In the genomic region with DNA sequence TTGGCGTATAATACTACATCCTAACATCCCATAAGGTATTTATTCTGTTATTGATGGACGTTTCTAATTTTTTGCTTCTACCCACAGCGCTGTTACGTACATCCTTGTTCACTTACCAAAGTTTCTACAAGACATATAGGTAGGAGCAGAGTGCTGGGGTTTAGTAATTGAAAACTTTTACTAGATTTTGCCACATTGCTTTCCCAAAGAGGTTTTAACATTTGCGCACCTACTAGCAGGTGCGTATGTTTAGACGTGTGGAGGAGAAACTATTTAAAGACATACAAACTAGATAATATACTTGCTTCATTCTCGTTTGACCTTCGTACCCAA, we compare ENCODE assay signal across 8 cellular contexts. TPM values are rescaled to one million over a fixed set of nuclear protein-coding genes. Genes with fewer than 3 reads are reported as not detected.
DNase-seq lines count a peak whose midpoint lies in the region; ATAC-seq, FAIRE-seq and TF ChIP-seq lines count a peak whose summit lies in the region.

No MANE protein-coding gene starts in this region.

- H3K4me3 Mint-ChIP-seq in neural progenitor cell = peak overlapping the region; percentile 99

- peak overlapping the region; percentile 100 for H3K9ac ChIP-seq in HUES48 (ENCODE audit: low read depth, low read length)
- peak overlapping the region; percentile 96 to 97 for H3K9ac ChIP-seq in colonic mucosa (ENCODE audit: low read depth in 2 of 2, low read length in 2 of 2)
- H3K9ac ChIP-seq in neural progenitor cell = peak overlapping the region; percentile 98

- peak; percentile 6 for ATAC-seq in GM19328 (IDR thresholded peaks at IDR 0.05; ENCODE audit: unreplicated experiment)
- ATAC-seq in HG02588 (IDR thresholded peaks at IDR 0.05; ENCODE audit: unreplicated experiment) = no peak

- peak overlapping the region; percentile 96 for H2AFZ ChIP-seq in neural progenitor cell (replicated peaks)

- no peaks in the 10 kb centered on the region for H3K9me3 ChIP-seq in HUES48 (ENCODE audit: control insufficient read depth, insufficient read depth, low read length)
- H3K9me3 ChIP-seq in colonic mucosa = no peaks in the 10 kb centered on the region
- H3K9me3 ChIP-seq in neural progenitor cell (ENCODE audit: low read depth) = no peaks in the 10 kb centered on the region

- peaks cover 3% of the 10 kb centered on the region for H3K27me3 Mint-ChIP-seq in neural progenitor cell (ENCODE audit: insufficient read depth, low read depth)

- peaks cover 27% of the 10 kb centered on the region for H3K4me1 Mint-ChIP-seq in neural progenitor cell

- H3F3A ChIP-seq in neural progenitor cell (ENCODE audit: low read depth) = peaks cover 31% of the 10 kb centered on the region

- DNase-seq in colonic mucosa (no peak), neural progenitor cell (ENCODE audit: low spot score) (no peak), AML-193 (lab: John Stamatoyannopoulos, UW) (no peak), OCI-M2 (lab: John Stamatoyannopoulos, UW; ENCODE audit: unreplicated experiment) (no peak), urothelium cell line (ENCODE audit: low spot score) (no peak)

- H3K9me3 Mint-ChIP-seq in neural progenitor cell = no peaks in the 10 kb centered on the region

- H3K4me1 ChIP-seq in HUES48 (ENCODE audit: control insufficient read depth, insufficient read depth, low read length) (peaks cover 17% of the 10 kb centered on the region), colonic mucosa (peaks cover 5% of the 10 kb centered on the region), neural progenitor cell (peaks cover 22% of the 10 kb centered on the region)

- peak overlapping the region; percentile 98 for H3K27ac Mint-ChIP-seq in neural progenitor cell

- H3K4me2 ChIP-seq in neural progenitor cell = peak overlapping the region; percentile 96

- peaks cover 73% of the 10 kb centered on the region for H3K79me2 ChIP-seq in neural progenitor cell (ENCODE audit: low read depth)

- H3K36me3 ChIP-seq in HUES48 (ENCODE audit: control insufficient read depth, insufficient read depth, low read length) (peaks cover 29% of the 10 kb centered on the region), colonic mucosa (peaks cover 8% of the 10 kb centered on the region), neural progenitor cell (peaks cover 7% of the 10 kb centered on the region)

- H3K27ac ChIP-seq in HUES48 (ENCODE audit: low read depth, low read length) = peak overlapping the region; percentile 98
- H3K27ac ChIP-seq in colonic mucosa = peak overlapping the region; percentile 85
- no peak overlapping the region for H3K27ac ChIP-seq in neural progenitor cell

- peaks cover 39% of the 10 kb centered on the region for H4K20me1 ChIP-seq in neural progenitor cell (ENCODE audit: low read depth)

- no peak for FAIRE-seq in urothelium cell line (lab: Jason Lieb, UNC)

- H3K36me3 Mint-ChIP-seq in neural progenitor cell = peaks cover 12% of the 10 kb centered on the region

- no peak for TF ChIP-seq CTCF in colonic mucosa (IDR thresholded peaks at IDR 0.05)
- no peak for TF ChIP-seq CTCF in neural progenitor cell (IDR thresholded peaks at IDR 0.05)

- H3K27me3 ChIP-seq in HUES48 (ENCODE audit: control insufficient read depth, insufficient read depth, low read length) (no peaks in the 10 kb centered on the region), colonic mucosa (no peaks in the 10 kb centered on the region), neural progenitor cell (no peaks in the 10 kb centered on the region)

- intact Hi-C loops in colonic mucosa (cut with DNase I) = loop anchor here (5.0 kb wide), 1 partner anchor 78 kb away; the partner anchor contains the start of gene USP12

- H3K4me3 ChIP-seq in HUES48 (ENCODE audit: low read depth, low read length) (peak overlapping the region; percentile 98), colonic mucosa (peak overlapping the region; percentile 85), neural progenitor cell (peak overlapping the region; percentile 80)

RNA-seq across cellular contexts. Expression of gene RPL21, which starts 0.6 kb away (rescaled TPM):
- total RNA-seq in colonic mucosa (100 to 1,000 TPM; 795 to 929 TPM), neural progenitor cell (ENCODE audit: low replicate concordance) (1,463 and 2,072 TPM in 2 replicates)

RNA-seq across cellular contexts. Expression of gene RASL11A, which starts 19.8 kb away (rescaled TPM):
- total RNA-seq in colonic mucosa (100 to 1,000 TPM in 1 of 2 donors, 10 to 100 TPM in 1; 44.8 to 124 TPM), neural progenitor cell (ENCODE audit: low replicate concordance) (0.77 TPM in 1 of 2 replicates, not detected in the other)

Comparison
In these comparisons a context has a peak if more than half of its experiments do, and no peak if none do; other contexts are left out.
1. RNA of gene RASL11A, which starts 19.8 kb away (total RNA-seq): 44.8 to 124 TPM in colonic mucosa; 0.77 TPM in neural progenitor cell; every median in the first group is over 10 times any median in the second.
2. Peak in every context shown above with its lines, with median percentiles within 50 percentile points of each other: H3K4me3 ChIP-seq and H3K9ac ChIP-seq.